ENCODE assay signal across 2 cellular contexts in the genomic region with DNA sequence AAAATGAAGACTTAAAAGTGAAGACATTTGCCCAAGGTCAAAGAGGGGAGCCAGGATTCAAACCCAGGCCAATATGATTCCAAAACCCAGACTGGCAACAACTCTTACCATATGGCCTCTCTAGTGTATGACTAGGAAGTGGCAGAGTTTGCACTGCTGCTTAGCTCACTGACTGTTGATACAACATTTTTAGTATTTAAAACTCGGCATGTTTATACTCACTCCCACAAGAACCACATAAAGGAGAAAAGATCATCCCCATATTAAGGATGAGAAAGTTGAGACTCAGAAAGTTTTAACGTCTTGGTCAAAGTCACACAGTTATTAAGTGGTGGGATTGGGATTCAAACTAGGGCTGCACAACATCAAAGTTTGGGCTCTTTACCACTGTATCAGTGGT.
TF ChIP-seq lines count a peak whose summit lies in the region.

No MANE protein-coding gene starts in this region.

TF ChIP-seq in SK-N-SH, 30 proteins besides CTCF, POLR2A, EP300 and RAD21 (continued from another document):
- TF ChIP-seq MEF2A (IDR thresholded peaks at IDR 0.05; ENCODE audit: borderline replicate concordance, low read depth) (no peak), RXRA (IDR thresholded peaks at IDR 0.05; ENCODE audit: borderline replicate concordance, low read depth) (no peak), RCOR1 (IDR thresholded peaks at IDR 0.05; ENCODE audit: low read length) (no peak)
- TF ChIP-seq, protein P1, sequence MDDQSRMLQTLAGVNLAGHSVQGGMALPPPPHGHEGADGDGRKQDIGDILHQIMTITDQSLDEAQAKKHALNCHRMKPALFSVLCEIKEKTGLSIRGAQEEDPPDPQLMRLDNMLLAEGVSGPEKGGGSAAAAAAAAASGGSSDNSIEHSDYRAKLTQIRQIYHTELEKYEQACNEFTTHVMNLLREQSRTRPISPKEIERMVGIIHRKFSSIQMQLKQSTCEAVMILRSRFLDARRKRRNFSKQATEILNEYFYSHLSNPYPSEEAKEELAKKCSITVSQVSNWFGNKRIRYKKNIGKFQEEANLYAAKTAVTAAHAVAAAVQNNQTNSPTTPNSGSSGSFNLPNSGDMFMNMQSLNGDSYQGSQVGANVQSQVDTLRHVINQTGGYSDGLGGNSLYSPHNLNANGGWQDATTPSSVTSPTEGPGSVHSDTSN (IDR thresholded peaks at IDR 0.05), result no peak

TF ChIP-seq in SK-N-SH treated with all-trans-retinoic acid at 6 μM for 48 hours, 23 proteins besides CTCF, POLR2A, EP300 and RAD21 (continued from another document):
- TF ChIP-seq, protein P2, sequence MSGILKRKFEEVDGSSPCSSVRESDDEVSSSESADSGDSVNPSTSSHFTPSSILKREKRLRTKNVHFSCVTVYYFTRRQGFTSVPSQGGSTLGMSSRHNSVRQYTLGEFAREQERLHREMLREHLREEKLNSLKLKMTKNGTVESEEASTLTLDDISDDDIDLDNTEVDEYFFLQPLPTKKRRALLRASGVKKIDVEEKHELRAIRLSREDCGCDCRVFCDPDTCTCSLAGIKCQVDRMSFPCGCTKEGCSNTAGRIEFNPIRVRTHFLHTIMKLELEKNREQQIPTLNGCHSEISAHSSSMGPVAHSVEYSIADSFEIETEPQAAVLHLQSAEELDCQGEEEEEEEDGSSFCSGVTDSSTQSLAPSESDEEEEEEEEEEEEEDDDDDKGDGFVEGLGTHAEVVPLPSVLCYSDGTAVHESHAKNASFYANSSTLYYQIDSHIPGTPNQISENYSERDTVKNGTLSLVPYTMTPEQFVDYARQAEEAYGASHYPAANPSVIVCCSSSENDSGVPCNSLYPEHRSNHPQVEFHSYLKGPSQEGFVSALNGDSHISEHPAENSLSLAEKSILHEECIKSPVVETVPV (CRISPR knock-in tag; IDR thresholded peaks at IDR 0.05), result no peak
- TF ChIP-seq TOX (CRISPR knock-in tag; IDR thresholded peaks at IDR 0.05; ENCODE audit: borderline replicate concordance) (no peak), ZFP3 (CRISPR knock-in tag; IDR thresholded peaks at IDR 0.05) (no peak), PPARA (CRISPR knock-in tag; IDR thresholded peaks at IDR 0.05; ENCODE audit: borderline replicate concordance) (no peak)
